Comparison of ENCODE assay signal across 1 cellular context in genomic region chr13:98576963-98577822, GRCh38.
TF ChIP-seq lines count a peak whose summit lies in the region.

TSS of gene STK24 (minus strand) at chr13:98577107. CDS start at chr13:98576786, 321 bp downstream.

TF ChIP-seq in HepG2, 621 proteins besides CTCF, POLR2A, EP300 and RAD21 (continued from another document and continues in another):
- TF ChIP-seq TP53 (CRISPR knock-in tag; conservative IDR thresholded peaks at IDR 0.05), result no peak
- no peak for TF ChIP-seq ZNF639 (CRISPR knock-in tag; conservative IDR thresholded peaks at IDR 0.05)
- TF ChIP-seq ZNF83 (CRISPR knock-in tag; IDR thresholded peaks at IDR 0.05; ENCODE audit: borderline replicate concordance), result no peak
- TF ChIP-seq SRY (CRISPR knock-in tag; IDR thresholded peaks at IDR 0.05), result 0 out of 2 replicates have a peak, but pooled peaks have one; percentile 23
- no peak for TF ChIP-seq MEF2D (CRISPR knock-in tag; IDR thresholded peaks at IDR 0.05)
- TF ChIP-seq SMC3 (IDR thresholded peaks at IDR 0.05; ENCODE audit: low read length), result no peak
- TF ChIP-seq TFDP2 (CRISPR knock-in tag; IDR thresholded peaks at IDR 0.05), result peak; percentile 28; the same call in 1 of the 2 replicates
- TF ChIP-seq GPBP1L1 (CRISPR knock-in tag; IDR thresholded peaks at IDR 0.05), result no peak
- 0 out of 2 replicates have a peak, but pooled peaks have one; percentile 28 for TF ChIP-seq ZNF770 (CRISPR knock-in tag; IDR thresholded peaks at IDR 0.05)
- no peak for TF ChIP-seq ZIK1 (CRISPR knock-in tag; IDR thresholded peaks at IDR 0.05; ENCODE audit: borderline replicate concordance, low read depth)
- no peak for TF ChIP-seq ZNF652 (CRISPR knock-in tag; IDR thresholded peaks at IDR 0.05; ENCODE audit: borderline replicate concordance, low read depth)
- TF ChIP-seq GATAD1 (CRISPR knock-in tag; IDR thresholded peaks at IDR 0.05), result no peak
- TF ChIP-seq SYNCRIP (IDR thresholded peaks at IDR 0.05; ENCODE audit: insufficient read depth, low read depth, low read length), result no peak
- TF ChIP-seq DR1 (CRISPR knock-in tag; IDR thresholded peaks at IDR 0.05), result no peak
- no peak for TF ChIP-seq HNRNPLL (IDR thresholded peaks at IDR 0.05; ENCODE audit: low read depth, low read length, poor library complexity, severe bottlenecking)
- TF ChIP-seq ARNTL (CRISPR knock-in tag; IDR thresholded peaks at IDR 0.05), result no peak
- TF ChIP-seq STAT6 (CRISPR knock-in tag; IDR thresholded peaks at IDR 0.05; ENCODE audit: borderline replicate concordance), result no peak
- TF ChIP-seq ZNF30 (CRISPR knock-in tag; IDR thresholded peaks at IDR 0.05), result no peak
- TF ChIP-seq KDM3A (CRISPR knock-in tag; IDR thresholded peaks at IDR 0.05; ENCODE audit: low read depth), result no peak
- TF ChIP-seq ZNF724P (CRISPR knock-in tag; IDR thresholded peaks at IDR 0.05; ENCODE audit: borderline replicate concordance), result no peak
- no peak for TF ChIP-seq RELA (CRISPR knock-in tag; IDR thresholded peaks at IDR 0.05)
- TF ChIP-seq TAF15 (IDR thresholded peaks at IDR 0.05; ENCODE audit: low read depth, low read length, poor library complexity, severe bottlenecking), result no peak
- 0 out of 2 replicates have a peak, but pooled peaks have one; percentile 11 for TF ChIP-seq ZNF44 (CRISPR knock-in tag; IDR thresholded peaks at IDR 0.05)
- peak; percentile 75 for TF ChIP-seq ZNF687 (CRISPR knock-in tag; IDR thresholded peaks at IDR 0.05)
- TF ChIP-seq TMF1 (CRISPR knock-in tag; IDR thresholded peaks at IDR 0.05; ENCODE audit: low read depth), result no peak
- TF ChIP-seq THAP7 (CRISPR knock-in tag; IDR thresholded peaks at IDR 0.05), result no peak
- TF ChIP-seq ZBTB42 (CRISPR knock-in tag; IDR thresholded peaks at IDR 0.05), result no peak
- TF ChIP-seq TRIM24 (CRISPR knock-in tag; IDR thresholded peaks at IDR 0.05), result no peak
- no peak for TF ChIP-seq NPAS2 (CRISPR knock-in tag; IDR thresholded peaks at IDR 0.05; ENCODE audit: borderline replicate concordance)
- TF ChIP-seq MAX (IDR thresholded peaks at IDR 0.05), result peak; percentile 9; the same call in 1 of the 2 replicates
- TF ChIP-seq SIN3B (IDR thresholded peaks at IDR 0.05; ENCODE audit: low read length), result no peak
- 0 out of 2 replicates have a peak, but pooled peaks have one; percentile 47 for TF ChIP-seq ZNF143 (CRISPR knock-in tag; IDR thresholded peaks at IDR 0.05)
- TF ChIP-seq TBX3 (IDR thresholded peaks at IDR 0.05; ENCODE audit: borderline replicate concordance), result no peak
- TF ChIP-seq ZNF878 (CRISPR knock-in tag; IDR thresholded peaks at IDR 0.05), result no peak
- peak; percentile 27; the same call in 1 of the 2 replicates for TF ChIP-seq RNF219 (CRISPR knock-in tag; IDR thresholded peaks at IDR 0.05)
- no peak for TF ChIP-seq ZNF317 (CRISPR knock-in tag; IDR thresholded peaks at IDR 0.05)
- TF ChIP-seq XBP1 (CRISPR knock-in tag; IDR thresholded peaks at IDR 0.05), result no peak
- TF ChIP-seq NONO (IDR thresholded peaks at IDR 0.05), result no peak
- no peak for TF ChIP-seq NONO (CRISPR knock-in tag; conservative IDR thresholded peaks at IDR 0.05)
- no peak for TF ChIP-seq MTF2 (CRISPR knock-in tag; IDR thresholded peaks at IDR 0.05; ENCODE audit: borderline replicate concordance)
- TF ChIP-seq ZFP1 (CRISPR knock-in tag; IDR thresholded peaks at IDR 0.05), result no peak
- TF ChIP-seq SNAI1 (CRISPR knock-in tag; IDR thresholded peaks at IDR 0.05; ENCODE audit: borderline replicate concordance), result no peak
- TF ChIP-seq TCF7 (IDR thresholded peaks at IDR 0.05; ENCODE audit: low read depth), result no peak
- no peak for TF ChIP-seq ZNF558 (CRISPR knock-in tag; IDR thresholded peaks at IDR 0.05; ENCODE audit: borderline replicate concordance)
- TF ChIP-seq ZBTB44 (CRISPR knock-in tag; IDR thresholded peaks at IDR 0.05), result no peak
- TF ChIP-seq ZNF556 (CRISPR knock-in tag; IDR thresholded peaks at IDR 0.05; ENCODE audit: borderline replicate concordance), result no peak
- no peak for TF ChIP-seq ZBTB8A (CRISPR knock-in tag; IDR thresholded peaks at IDR 0.05; ENCODE audit: borderline replicate concordance, low read depth)
